1 cellular context compared by ENCODE assay signal in genomic region chr20:22533823-22534751, GRCh38.
TF ChIP-seq lines count a peak whose summit lies in the region.

No MANE protein-coding gene starts in this region.

TF ChIP-seq in HepG2, 621 proteins besides CTCF, POLR2A, EP300 and RAD21 (continued from another document and continues in another):
- peak; percentile 97 for TF ChIP-seq DMTF1 (CRISPR knock-in tag; IDR thresholded peaks at IDR 0.05)
- peak; percentile 99 for TF ChIP-seq ZMYM4 (CRISPR knock-in tag; IDR thresholded peaks at IDR 0.05)
- TF ChIP-seq ZNF362 (CRISPR knock-in tag; IDR thresholded peaks at IDR 0.05; ENCODE audit: borderline replicate concordance): peak; percentile 92
- TF ChIP-seq PRMT3 (CRISPR knock-in tag; IDR thresholded peaks at IDR 0.05; ENCODE audit: borderline replicate concordance, low read depth): peak; percentile 96; the same call in 1 of the 2 replicates
- peak; percentile 97 for TF ChIP-seq TFDP2 (CRISPR knock-in tag; IDR thresholded peaks at IDR 0.05)
- TF ChIP-seq PHB2 (IDR thresholded peaks at IDR 0.05; ENCODE audit: partially characterized antibody): no peak
- peak; percentile 90 for TF ChIP-seq TEF (CRISPR knock-in tag; IDR thresholded peaks at IDR 0.05)
- peak; percentile 98 for TF ChIP-seq ZNF749 (CRISPR knock-in tag; IDR thresholded peaks at IDR 0.05; ENCODE audit: borderline replicate concordance)
- TF ChIP-seq CREBL2 (CRISPR knock-in tag; IDR thresholded peaks at IDR 0.05; ENCODE audit: borderline replicate concordance): peak; percentile 73
- TF ChIP-seq ATF3 (CRISPR knock-in tag; IDR thresholded peaks at IDR 0.05): peak; percentile 67
- peak; percentile 99 for TF ChIP-seq ZNF446 (CRISPR knock-in tag; IDR thresholded peaks at IDR 0.05)
- no peak for TF ChIP-seq SRSF9 (IDR thresholded peaks at IDR 0.05; ENCODE audit: borderline replicate concordance, insufficient read depth, low read depth, low read length, poor library complexity, severe bottlenecking)
- TF ChIP-seq ZNF713 (CRISPR knock-in tag; IDR thresholded peaks at IDR 0.05): no peak
- peak; percentile 91; the same call in 1 of the 2 replicates for TF ChIP-seq RNF2 (conservative IDR thresholded peaks at IDR 0.05; ENCODE audit: low read depth)
- TF ChIP-seq ZNF891 (CRISPR knock-in tag; IDR thresholded peaks at IDR 0.05): peak; percentile 95
- TF ChIP-seq RXRB (CRISPR knock-in tag; IDR thresholded peaks at IDR 0.05; ENCODE audit: borderline replicate concordance): peak; percentile 97
- TF ChIP-seq ATF7-NPFF (CRISPR knock-in tag; IDR thresholded peaks at IDR 0.05; ENCODE audit: low read depth): peak; percentile 99
- TF ChIP-seq FOXM1 (CRISPR knock-in tag; IDR thresholded peaks at IDR 0.05): peak; percentile 90; the same call in 1 of the 2 replicates
- no peak for TF ChIP-seq CEBPZ (IDR thresholded peaks at IDR 0.05; ENCODE audit: low read length)
- no peak for TF ChIP-seq FOXK2 (IDR thresholded peaks at IDR 0.05)
- TF ChIP-seq TFE3 (CRISPR knock-in tag; IDR thresholded peaks at IDR 0.05): peak; percentile 96
- peak; percentile 84 for TF ChIP-seq ZNF646 (CRISPR knock-in tag; IDR thresholded peaks at IDR 0.05)
- TF ChIP-seq MAZ (IDR thresholded peaks at IDR 0.05; ENCODE audit: borderline replicate concordance, low read depth, low read length): no peak
- TF ChIP-seq MAZ (CRISPR knock-in tag; IDR thresholded peaks at IDR 0.05; ENCODE audit: low read depth): peak; percentile 82; the same call in 1 of the 2 replicates
- TF ChIP-seq ZNF124 (CRISPR knock-in tag; IDR thresholded peaks at IDR 0.05): peak; percentile 92; the same call in 1 of the 2 replicates
- TF ChIP-seq ZNF30 (CRISPR knock-in tag; IDR thresholded peaks at IDR 0.05): peak; percentile 98
- no peak; the same call in 1 of the 2 replicates for TF ChIP-seq SNAPC5 (CRISPR knock-in tag; IDR thresholded peaks at IDR 0.05; ENCODE audit: borderline replicate concordance)
- peak; percentile 99 for TF ChIP-seq ZSCAN21 (CRISPR knock-in tag; IDR thresholded peaks at IDR 0.05; ENCODE audit: borderline replicate concordance)
- peak; percentile 97 for TF ChIP-seq ZFP90 (CRISPR knock-in tag; IDR thresholded peaks at IDR 0.05; ENCODE audit: borderline replicate concordance)
- peak; percentile 97 for TF ChIP-seq IRF9 (CRISPR knock-in tag; IDR thresholded peaks at IDR 0.05; ENCODE audit: borderline replicate concordance)
- TF ChIP-seq FOXK1 (CRISPR knock-in tag; IDR thresholded peaks at IDR 0.05; ENCODE audit: borderline replicate concordance, low read depth): peak; percentile 64; the same call in 1 of the 2 replicates
- peak; percentile 99 for TF ChIP-seq ZNF761 (CRISPR knock-in tag; conservative IDR thresholded peaks at IDR 0.05)
- peak; percentile 84; the same call in 1 of the 2 replicates for TF ChIP-seq ZNF773 (CRISPR knock-in tag; IDR thresholded peaks at IDR 0.05; ENCODE audit: borderline replicate concordance)
- peak; percentile 99 for TF ChIP-seq ZNF580 (CRISPR knock-in tag; IDR thresholded peaks at IDR 0.05; ENCODE audit: borderline replicate concordance, low read depth)
- TF ChIP-seq ZNF616 (CRISPR knock-in tag; IDR thresholded peaks at IDR 0.05; ENCODE audit: low read depth): peak; percentile 99
- no peak for TF ChIP-seq ZUFSP (CRISPR knock-in tag; IDR thresholded peaks at IDR 0.05; ENCODE audit: borderline replicate concordance)
